Comparison of ENCODE assay signal across 23 cellular contexts in the genomic region with DNA sequence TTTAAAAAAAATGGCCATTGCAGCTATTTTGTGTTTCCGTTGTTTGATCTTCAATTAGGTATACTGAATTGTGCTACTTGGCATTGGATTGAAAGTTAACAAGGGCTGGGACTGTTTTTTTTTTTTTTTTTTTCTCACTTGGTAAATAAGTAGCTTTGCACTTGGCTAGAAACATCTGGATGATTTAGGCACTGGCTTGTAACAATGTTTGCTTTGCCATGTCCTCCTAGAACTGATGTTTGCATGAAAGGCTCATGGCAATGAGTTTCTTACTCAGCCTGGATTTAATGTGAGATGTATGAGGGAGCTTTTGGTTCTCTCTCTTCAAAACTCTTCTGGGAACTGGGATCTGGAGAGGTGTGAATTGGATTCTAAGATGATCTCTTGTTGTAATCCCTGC.
"Had no signal": no experiment of that assay in that cellular context is flagged by ENCODE, and none has a peak within 500 bp of the region (broad histone marks: within the 10 kb centered on the region; RNA-seq: fewer than 3 reads in every experiment).

No MANE protein-coding gene starts in this region.

- DNase-seq: activated CD4-positive, alpha-beta T cell treated with anti-CD3 and anti-CD28 coated beads for 1 hour; activated CD4-positive, alpha-beta T cell treated with anti-CD3 and anti-CD28 coated beads, Interleukin-2, amount 50 U/mL, for 1 hour; activated CD8-positive, alpha-beta T cell treated with anti-CD3 and anti-CD28 coated beads, Interleukin-2, amount 10 ng/mL, durations not matched to agents 7 days and 5 days; activated gamma-delta T cell treated with Interleukin-2 at 50 U/mL for 16 hours; aorta; brain microvascular endothelial cell; caudate nucleus; dermis blood vessel endothelial cell; effector memory CD4-positive, alpha-beta T cell; foreskin keratinocyte; kidney; lower lobe of right lung; mesendoderm; mucosa of descending colon; naive B cell; occipital lobe; right lobe of liver; stimulated activated CD4-positive, alpha-beta T cell treated with anti-CD3 and anti-CD28 coated beads, Interleukin-2, amount 100 ng/mL, for 24 hours; stimulated activated naive CD8-positive, alpha-beta T cell treated with anti-CD3 and anti-CD28 coated beads, Interleukin-15, amount 100 ng/mL, for 72 hours had no signal

- ATAC-seq: activated CD8-positive, alpha-beta T cell treated with anti-CD3 and anti-CD28 coated beads, Interleukin-2, amount 10 ng/mL, durations not matched to agents 7 days and 5 days; foreskin keratinocyte; lower lobe of right lung; stimulated activated effector memory CD8-positive, alpha-beta T cell treated with anti-CD3 and anti-CD28 coated beads, Interleukin-12 subunit alpha, Interleukin-12 subunit beta, amount 100 ng/mL, for 72 hours; stimulated activated naive CD8-positive, alpha-beta T cell treated with anti-CD3 and anti-CD28 coated beads, Interleukin-15, amount 100 ng/mL, for 72 hours had no signal

- H3K4me3 ChIP-seq: lower lobe of right lung, mucosa of descending colon, right lobe of liver, skin epidermis, suprapubic skin, tibial nerve had no signal
